Comparison of ENCODE assay signal across 9 cellular contexts in the genomic region with DNA sequence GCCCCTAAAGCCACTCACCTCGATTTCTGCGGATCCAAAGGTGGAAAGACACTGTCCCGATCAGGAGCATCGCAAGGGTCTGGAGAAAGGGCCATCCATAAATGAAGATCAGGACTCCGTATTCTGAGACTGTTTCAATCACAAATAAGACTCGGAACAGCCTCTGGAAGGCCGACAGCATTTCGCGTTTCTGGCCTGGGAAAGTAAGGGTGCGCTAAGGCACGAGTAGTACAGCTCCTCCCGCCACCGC. TPM values are rescaled to one million over a fixed set of nuclear protein-coding genes. Genes with fewer than 3 reads are reported as not detected.
A peak's percentile ranks its signal among the peaks of the same experiment; 100 is the strongest.
DNase-seq lines count a peak whose midpoint lies in the region; ATAC-seq and TF ChIP-seq lines count a peak whose summit lies in the region.
"Had no signal": no experiment of that assay in that cellular context is flagged by ENCODE, and none has a peak within 500 bp of the region (broad histone marks: within the 10 kb centered on the region; RNA-seq: fewer than 3 reads in every experiment).

No MANE protein-coding gene starts in this region.

- no peak overlapping the region for H3K27ac ChIP-seq in GM23248
- no peak overlapping the region for H3K27ac ChIP-seq in stomach smooth muscle (ENCODE audit: low read length)

- no peaks in the 10 kb centered on the region for H3K9me2 ChIP-seq in GM23248 (ENCODE audit: insufficient read depth)

- ATAC-seq in HG03196 (IDR thresholded peaks at IDR 0.05; ENCODE audit: unreplicated experiment), result no peak

- CTCF ChIA-PET in AG04449 (lab: Yijun Ruan, JAX), result interaction anchor here (0.9 to 7.8 kb wide), 6 partner anchors 10 to 693 kb away, joined by 3 to 49 read pairs (median 4); no protein-coding TSS in a partner anchor
- CTCF ChIA-PET in activated CD4-positive, alpha-beta memory T cell treated with anti-CD3 and anti-CD28 coated beads, Interleukin-2, amount 10 ng/mL, durations not matched to agents 7 days and 5 days (lab: Charles Lee), result interaction anchor here (0.6 to 1.5 kb wide), 13 partner anchors 17 to 343 kb away, joined by 3 to 7 read pairs (median 3); no protein-coding TSS in a partner anchor

- DNase-seq in AG04449 (ENCODE audit: low read depth, low spot score) (no peak), GM23248 (no peak), AG20443 (ENCODE audit: low spot score) (no peak), dermis blood vessel endothelial cell (no peak)
- DNase-seq in activated CD4-positive, alpha-beta memory T cell treated with anti-CD3 and anti-CD28 coated beads, Interleukin-2, amount 10 ng/mL, durations not matched to agents 7 days and 5 days, result no peak

- peak overlapping the region; percentile 95 for H3K4me3 Mint-ChIP-seq in activated CD4-positive, alpha-beta memory T cell treated with anti-CD3 and anti-CD28 coated beads, Interleukin-2, amount 10 ng/mL, durations not matched to agents 7 days and 5 days

- TF ChIP-seq CTCF in AG04449 (IDR thresholded peaks at IDR 0.05; ENCODE audit: insufficient read depth, low read length, missing control alignments), result no peak

- no peaks in the 10 kb centered on the region for H3K9me3 ChIP-seq in GM23248 (ENCODE audit: low read depth)
- no peaks in the 10 kb centered on the region for H3K9me3 ChIP-seq in iPS-15b (ENCODE audit: control insufficient read depth, insufficient read depth, low read length)
- no peaks in the 10 kb centered on the region for H3K9me3 ChIP-seq in stomach smooth muscle (ENCODE audit: control insufficient read depth in 2 of 2, low read length in 2 of 2)

- H3K4me1 Mint-ChIP-seq in activated CD4-positive, alpha-beta memory T cell treated with anti-CD3 and anti-CD28 coated beads, Interleukin-2, amount 10 ng/mL, durations not matched to agents 7 days and 5 days, result peaks cover 50% of the 10 kb centered on the region

- H3F3A ChIP-seq in GM23248 (ENCODE audit: insufficient read depth), result no peaks in the 10 kb centered on the region

- H3K27me3 ChIP-seq in GM23248 (replicated peaks; ENCODE audit: insufficient read depth) (peaks cover under 1% of the 10 kb centered on the region; the same call in 1 of the 2 replicates), iPS-15b (ENCODE audit: control insufficient read depth, insufficient read depth, low read length) (no peaks in the 10 kb centered on the region), stomach smooth muscle (ENCODE audit: control insufficient read depth in 1 of 2, insufficient read depth in 2 of 2, low read length in 2 of 2) (no peaks in the 10 kb centered on the region)

- no peaks in the 10 kb centered on the region for H3K79me2 ChIP-seq in GM23248 (ENCODE audit: insufficient read depth)

- peaks cover 31% of the 10 kb centered on the region for H3K27me3 Mint-ChIP-seq in activated CD4-positive, alpha-beta memory T cell treated with anti-CD3 and anti-CD28 coated beads, Interleukin-2, amount 10 ng/mL, durations not matched to agents 7 days and 5 days

- H3K36me3 ChIP-seq in GM23248 (ENCODE audit: low read depth), result no peaks in the 10 kb centered on the region
- H3K36me3 ChIP-seq in iPS-15b (ENCODE audit: control insufficient read depth, insufficient read depth, low read length), result no peaks in the 10 kb centered on the region
- no peaks in the 10 kb centered on the region for H3K36me3 ChIP-seq in stomach smooth muscle (ENCODE audit: control insufficient read depth in 2 of 2, insufficient read depth in 2 of 2, low read length in 2 of 2)

- 26 to 35% methylated on average over 13 of the region's 13 CpGs for WGBS in GM23248 (ENCODE audit: low coverage in 1 of 2, low lambda C conversion rate in 2 of 2, missing lambda C conversion rate in 2 of 2), 2 experiments

- peak overlapping the region; percentile 88 for H2AFZ ChIP-seq in GM23248

- H3K36me3 Mint-ChIP-seq in activated CD4-positive, alpha-beta memory T cell treated with anti-CD3 and anti-CD28 coated beads, Interleukin-2, amount 10 ng/mL, durations not matched to agents 7 days and 5 days (ENCODE audit: low read depth), result peaks cover 34% of the 10 kb centered on the region

- peaks cover 4% of the 10 kb centered on the region for H3K9me3 Mint-ChIP-seq in activated CD4-positive, alpha-beta memory T cell treated with anti-CD3 and anti-CD28 coated beads, Interleukin-2, amount 10 ng/mL, durations not matched to agents 7 days and 5 days

- H3K4me1 ChIP-seq in GM23248 (ENCODE audit: insufficient read depth), result no peaks in the 10 kb centered on the region
- no peaks in the 10 kb centered on the region for H3K4me1 ChIP-seq in iPS-15b (ENCODE audit: control insufficient read depth, insufficient read depth, low read length)
- peaks cover 9% of the 10 kb centered on the region for H3K4me1 ChIP-seq in stomach smooth muscle (ENCODE audit: control insufficient read depth, insufficient read depth, low read length)

- peak overlapping the region; percentile 81 for H3K4me3 ChIP-seq in AG04449 (ENCODE audit: low read depth, low read length)
- peak overlapping the region; percentile 80 for H3K4me3 ChIP-seq in GM23248
- peak overlapping the region; percentile 96 for H3K4me3 ChIP-seq in iPS-15b (ENCODE audit: low read depth, low read length)
- peak overlapping the region; percentile 75 to 91 for H3K4me3 ChIP-seq in stomach smooth muscle (ENCODE audit: low read length in 2 of 2)

- H3K9ac ChIP-seq in GM23248, result peak overlapping the region; percentile 72
- peak overlapping the region; percentile 38 for H3K9ac ChIP-seq in iPS-15b (ENCODE audit: low read depth, low read length)
- H3K9ac ChIP-seq in stomach smooth muscle (ENCODE audit: low read length in 2 of 2), result peak overlapping the region; percentile 56 to 76

- no peaks in the 10 kb centered on the region for H4K20me1 ChIP-seq in GM23248 (ENCODE audit: insufficient read depth)

- peak overlapping the region; percentile 85 for H3K27ac Mint-ChIP-seq in activated CD4-positive, alpha-beta memory T cell treated with anti-CD3 and anti-CD28 coated beads, Interleukin-2, amount 10 ng/mL, durations not matched to agents 7 days and 5 days

- H3K4me2 ChIP-seq in GM23248 (ENCODE audit: unreplicated experiment), result peak overlapping the region; percentile 96

- in situ Hi-C loops in GM23248 (cut with MboI), result no loop called here

- POLR2A ChIA-PET in AG04449 (lab: Yijun Ruan, JAX), result interaction anchor here (1.0 to 1.2 kb wide), 3 partner anchors 9 to 24 kb away, joined by 3 to 5 read pairs (median 5); no protein-coding TSS in a partner anchor
- POLR2A ChIA-PET in activated CD4-positive, alpha-beta memory T cell treated with anti-CD3 and anti-CD28 coated beads, Interleukin-2, amount 10 ng/mL, durations not matched to agents 7 days and 5 days (lab: Charles Lee), result interaction anchor here (0.6 to 1.7 kb wide), 13 partner anchors 9 to 212 kb away, joined by 3 to 7 read pairs (median 4); a partner anchor contains a TSS

RNA-seq across cellular contexts. Expression of a gene that starts 44.6 kb away (rescaled TPM):
- total RNA-seq in GM23248 (2014; rRNA removed; shearing (Covaris generic)), result not detected in 2 replicates
- polyA plus RNA-seq in GM23248 (2016; fragmentation: Nextera tagmentation; extraction: Ambion mirVana), result not detected in 2 replicates
- total RNA-seq in activated CD4-positive, alpha-beta memory T cell treated with anti-CD3 and anti-CD28 coated beads, Interleukin-2, amount 10 ng/mL, durations not matched to agents 7 days and 5 days, result not detected
- total RNA-seq in dermis blood vessel endothelial cell, result not detected in 2 replicates
- total RNA-seq: left cardiac atrium had no signal

RNA-seq across cellular contexts. Expression of a gene that starts 46.5 kb away (rescaled TPM):
- 0.13 and 1.1 TPM in 2 replicates for total RNA-seq in GM23248 (2014; rRNA removed; shearing (Covaris generic))
- polyA plus RNA-seq in GM23248 (2016; fragmentation: Nextera tagmentation; extraction: Ambion mirVana), result 2.9 and 3.8 TPM in 2 replicates
- total RNA-seq in activated CD4-positive, alpha-beta memory T cell treated with anti-CD3 and anti-CD28 coated beads, Interleukin-2, amount 10 ng/mL, durations not matched to agents 7 days and 5 days, result 1 to 10 TPM; 8.5 TPM
- total RNA-seq in dermis blood vessel endothelial cell, result 0.09 TPM in 1 of 2 replicates, not detected in the other

RNA-seq across cellular contexts. Expression of a gene that starts 53.0 kb away (rescaled TPM):
- total RNA-seq in GM23248 (2014; rRNA removed; shearing (Covaris generic)), result not detected in 2 replicates
- polyA plus RNA-seq in GM23248 (2016; fragmentation: Nextera tagmentation; extraction: Ambion mirVana), result not detected in 2 replicates
- not detected for total RNA-seq in activated CD4-positive, alpha-beta memory T cell treated with anti-CD3 and anti-CD28 coated beads, Interleukin-2, amount 10 ng/mL, durations not matched to agents 7 days and 5 days
- not detected in 2 replicates for total RNA-seq in dermis blood vessel endothelial cell
- total RNA-seq: left cardiac atrium had no signal
